Comparison of ENCODE assay signal across 1 cellular context in the genomic region with DNA sequence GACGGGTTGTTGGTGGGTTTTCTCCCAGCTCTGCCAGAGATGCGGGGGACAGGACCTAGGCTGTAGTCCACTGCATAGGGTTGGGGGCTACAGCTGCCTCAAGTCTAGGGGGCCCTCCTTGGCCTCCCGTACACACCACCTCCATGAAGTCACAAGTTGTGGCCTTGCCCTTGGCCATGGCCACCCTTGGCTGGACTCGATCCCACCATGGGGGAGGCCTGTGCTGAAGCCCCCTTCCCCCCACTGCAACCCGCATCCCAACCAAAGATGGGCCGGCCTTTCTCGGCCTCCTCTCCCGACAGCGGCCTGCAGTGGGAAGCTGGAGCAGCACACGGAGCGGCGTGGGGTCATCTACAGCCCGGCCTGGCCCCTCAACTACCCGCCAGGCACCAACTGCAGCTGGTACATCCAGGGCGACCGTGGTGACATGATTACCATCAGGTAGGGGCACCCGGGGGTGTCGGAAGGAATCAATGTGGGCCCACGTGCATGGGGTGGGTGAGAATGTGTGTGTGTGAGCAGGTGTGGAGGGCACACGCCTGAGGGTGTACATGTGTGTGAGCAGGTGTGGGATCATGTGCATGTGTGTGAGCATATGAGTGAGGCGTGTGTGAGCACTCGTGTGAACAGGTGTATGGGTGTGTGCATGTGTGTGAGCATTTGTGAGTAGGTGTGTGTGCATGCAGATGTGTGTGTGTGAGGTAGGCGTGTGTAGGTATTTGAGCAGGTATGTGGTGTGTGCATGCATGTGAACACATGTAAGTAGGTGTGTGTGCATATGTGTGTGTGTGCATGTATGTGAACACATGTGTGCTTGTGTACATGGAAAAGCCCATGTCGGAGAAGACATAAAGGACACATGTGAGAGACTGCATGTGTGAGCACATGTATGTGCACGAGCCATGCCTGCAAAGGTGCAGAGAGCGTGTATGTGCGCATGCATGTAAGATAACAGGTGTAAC.
TF ChIP-seq lines count a peak whose summit lies in the region.

No MANE protein-coding gene starts in this region.

TF ChIP-seq in WTC11, 78 proteins besides CTCF, POLR2A, EP300 and RAD21 (continued from another document):
- TF ChIP-seq, protein P1, sequence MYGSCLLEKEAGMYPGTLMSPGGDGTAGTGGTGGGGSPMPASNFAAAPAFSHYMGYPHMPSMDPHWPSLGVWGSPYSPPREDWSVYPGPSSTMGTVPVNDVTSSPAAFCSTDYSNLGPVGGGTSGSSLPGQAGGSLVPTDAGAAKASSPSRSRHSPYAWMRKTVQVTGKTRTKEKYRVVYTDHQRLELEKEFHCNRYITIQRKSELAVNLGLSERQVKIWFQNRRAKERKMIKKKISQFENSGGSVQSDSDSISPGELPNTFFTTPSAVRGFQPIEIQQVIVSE (CRISPR knock-in tag; IDR thresholded peaks at IDR 0.05; ENCODE audit: borderline replicate concordance) = no peak
- TF ChIP-seq RORB (CRISPR knock-in tag; IDR thresholded peaks at IDR 0.05) (no peak), RELA (CRISPR knock-in tag; IDR thresholded peaks at IDR 0.05; ENCODE audit: borderline replicate concordance) (no peak), ZBTB21 (CRISPR knock-in tag; IDR thresholded peaks at IDR 0.05; ENCODE audit: borderline replicate concordance) (no peak), ZNF423 (CRISPR knock-in tag; IDR thresholded peaks at IDR 0.05) (no peak), EMX1 (CRISPR knock-in tag; IDR thresholded peaks at IDR 0.05) (no peak), MYBL2 (CRISPR knock-in tag; IDR thresholded peaks at IDR 0.05) (no peak), FOXP1 (CRISPR knock-in tag; IDR thresholded peaks at IDR 0.05; ENCODE audit: borderline replicate concordance) (no peak), SOX15 (CRISPR knock-in tag; IDR thresholded peaks at IDR 0.05) (no peak), ZNF219 (CRISPR knock-in tag; IDR thresholded peaks at IDR 0.05; ENCODE audit: borderline replicate concordance) (no peak), KAT7 (CRISPR knock-in tag; IDR thresholded peaks at IDR 0.05; ENCODE audit: borderline replicate concordance) (no peak), SMAD4 (CRISPR knock-in tag; IDR thresholded peaks at IDR 0.05) (no peak)
- TF ChIP-seq, protein P2, sequence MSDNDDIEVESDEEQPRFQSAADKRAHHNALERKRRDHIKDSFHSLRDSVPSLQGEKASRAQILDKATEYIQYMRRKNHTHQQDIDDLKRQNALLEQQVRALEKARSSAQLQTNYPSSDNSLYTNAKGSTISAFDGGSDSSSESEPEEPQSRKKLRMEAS (CRISPR knock-in tag; IDR thresholded peaks at IDR 0.05) = no peak
- TF ChIP-seq, protein P3, sequence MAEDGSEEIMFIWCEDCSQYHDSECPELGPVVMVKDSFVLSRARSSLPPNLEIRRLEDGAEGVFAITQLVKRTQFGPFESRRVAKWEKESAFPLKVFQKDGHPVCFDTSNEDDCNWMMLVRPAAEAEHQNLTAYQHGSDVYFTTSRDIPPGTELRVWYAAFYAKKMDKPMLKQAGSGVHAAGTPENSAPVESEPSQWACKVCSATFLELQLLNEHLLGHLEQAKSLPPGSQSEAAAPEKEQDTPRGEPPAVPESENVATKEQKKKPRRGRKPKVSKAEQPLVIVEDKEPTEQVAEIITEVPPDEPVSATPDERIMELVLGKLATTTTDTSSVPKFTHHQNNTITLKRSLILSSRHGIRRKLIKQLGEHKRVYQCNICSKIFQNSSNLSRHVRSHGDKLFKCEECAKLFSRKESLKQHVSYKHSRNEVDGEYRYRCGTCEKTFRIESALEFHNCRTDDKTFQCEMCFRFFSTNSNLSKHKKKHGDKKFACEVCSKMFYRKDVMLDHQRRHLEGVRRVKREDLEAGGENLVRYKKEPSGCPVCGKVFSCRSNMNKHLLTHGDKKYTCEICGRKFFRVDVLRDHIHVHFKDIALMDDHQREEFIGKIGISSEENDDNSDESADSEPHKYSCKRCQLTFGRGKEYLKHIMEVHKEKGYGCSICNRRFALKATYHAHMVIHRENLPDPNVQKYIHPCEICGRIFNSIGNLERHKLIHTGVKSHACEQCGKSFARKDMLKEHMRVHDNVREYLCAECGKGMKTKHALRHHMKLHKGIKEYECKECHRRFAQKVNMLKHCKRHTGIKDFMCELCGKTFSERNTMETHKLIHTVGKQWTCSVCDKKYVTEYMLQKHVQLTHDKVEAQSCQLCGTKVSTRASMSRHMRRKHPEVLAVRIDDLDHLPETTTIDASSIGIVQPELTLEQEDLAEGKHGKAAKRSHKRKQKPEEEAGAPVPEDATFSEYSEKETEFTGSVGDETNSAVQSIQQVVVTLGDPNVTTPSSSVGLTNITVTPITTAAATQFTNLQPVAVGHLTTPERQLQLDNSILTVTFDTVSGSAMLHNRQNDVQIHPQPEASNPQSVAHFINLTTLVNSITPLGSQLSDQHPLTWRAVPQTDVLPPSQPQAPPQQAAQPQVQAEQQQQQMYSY (CRISPR knock-in tag; IDR thresholded peaks at IDR 0.05) = no peak
- TF ChIP-seq, protein P4, sequence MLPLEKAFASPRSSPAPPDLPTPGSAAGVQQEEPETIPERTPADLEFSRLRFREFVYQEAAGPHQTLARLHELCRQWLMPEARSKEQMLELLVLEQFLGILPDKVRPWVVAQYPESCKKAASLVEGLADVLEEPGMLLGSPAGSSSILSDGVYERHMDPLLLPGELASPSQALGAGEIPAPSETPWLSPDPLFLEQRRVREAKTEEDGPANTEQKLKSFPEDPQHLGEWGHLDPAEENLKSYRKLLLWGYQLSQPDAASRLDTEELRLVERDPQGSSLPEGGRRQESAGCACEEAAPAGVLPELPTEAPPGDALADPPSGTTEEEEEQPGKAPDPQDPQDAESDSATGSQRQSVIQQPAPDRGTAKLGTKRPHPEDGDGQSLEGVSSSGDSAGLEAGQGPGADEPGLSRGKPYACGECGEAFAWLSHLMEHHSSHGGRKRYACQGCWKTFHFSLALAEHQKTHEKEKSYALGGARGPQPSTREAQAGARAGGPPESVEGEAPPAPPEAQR (CRISPR knock-in tag; IDR thresholded peaks at IDR 0.05) = no peak
